In the genomic region with DNA sequence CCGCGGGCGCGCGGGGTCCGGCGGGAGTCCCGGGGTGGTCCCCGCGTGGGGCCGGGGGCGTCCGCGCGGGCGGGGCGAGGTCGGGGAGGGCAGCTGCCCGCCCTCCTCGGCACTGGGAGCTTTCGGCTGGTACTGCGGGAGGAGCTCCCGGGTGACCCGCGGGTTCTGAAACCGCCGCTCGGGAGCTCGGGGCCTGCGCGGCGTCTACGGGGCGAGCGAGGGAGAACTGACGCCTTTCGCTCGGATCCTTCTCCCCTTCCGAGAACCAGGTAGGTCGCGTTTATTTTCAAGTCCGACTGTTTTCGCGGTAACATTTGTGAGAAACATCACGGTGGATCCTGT, we compare ENCODE assay signal across 8 cellular contexts. TPM values are rescaled to one million over a fixed set of nuclear protein-coding genes. Genes with fewer than 3 reads are reported as not detected.
DNase-seq lines count a peak whose midpoint lies in the region; ATAC-seq, FAIRE-seq and TF ChIP-seq lines count a peak whose summit lies in the region.
"Not testable (repeated sequence)": the region's sequence is repeated elsewhere in the genome, so short reads cannot be mapped to it uniquely, and the experiment has no call there.

No MANE protein-coding gene starts in this region.

- intact Hi-C loops in left ventricle myocardium inferior (cut with micrococcal nuclease) = not testable (repeated sequence)
- intact Hi-C loops in natural killer cell (cut with micrococcal nuclease) = loop anchor here (10.0 kb wide), 1 partner anchor 67 kb away; no protein-coding TSS in a partner anchor

- ATAC-seq in GM21619 (IDR thresholded peaks at IDR 0.05; ENCODE audit: unreplicated experiment) = peak; percentile 39
- peak in 2 of 3 donors; percentile 42 to 58 for ATAC-seq in natural killer cell

- not testable (repeated sequence) for DNase-seq in AG09309 (ENCODE audit: low read depth); activated T-cell treated with anti-CD3 and anti-CD28 coated beads, Interleukin-2, amount 50 U/mL, for 24 hours; coronary artery (ENCODE audit: low spot score); left ventricle myocardium inferior; natural killer cell; small intestine
- DNase-seq in NCI-H2196 (lab: John Stamatoyannopoulos, UW; ENCODE audit: unreplicated experiment) = peak; percentile 46

- not testable (repeated sequence) for TF ChIP-seq CTCF in AG09309 (IDR thresholded peaks at IDR 0.05; ENCODE audit: control insufficient read depth, insufficient read depth, low read depth, low read length, missing control alignments); coronary artery (IDR thresholded peaks at IDR 0.05); left ventricle myocardium inferior (IDR thresholded peaks at IDR 0.05; ENCODE audit: borderline replicate concordance); natural killer cell (IDR thresholded peaks at IDR 0.05)

- H3K4me3 ChIP-seq in AG09309 (ENCODE audit: control insufficient read depth, low read depth, low read length) (peak overlapping the region; percentile 38), coronary artery (peak overlapping the region; percentile 72), left ventricle myocardium inferior (peak overlapping the region; percentile 70), small intestine (ENCODE audit: low read depth in 1 of 2, low read length in 2 of 2) (peak overlapping the region; percentile 30 to 64)

- not testable (repeated sequence) for H3K27me3 Mint-ChIP-seq in activated T-cell treated with anti-CD3 and anti-CD28 coated beads, Interleukin-2, amount 50 U/mL, for 24 hours; natural killer cell (ENCODE audit: low read depth in 2 of 2)

- H3K9me3 Mint-ChIP-seq in activated T-cell treated with anti-CD3 and anti-CD28 coated beads, Interleukin-2, amount 50 U/mL, for 24 hours; natural killer cell: not testable (repeated sequence)

- H3K36me3 ChIP-seq in left ventricle myocardium inferior; small intestine (ENCODE audit: control insufficient read depth in 2 of 2, insufficient read depth in 2 of 2, low read length in 2 of 2): not testable (repeated sequence)

- H3K27me3 ChIP-seq in left ventricle myocardium inferior (ENCODE audit: low read depth) = peaks cover 13% of the 10 kb centered on the region
- H3K27me3 ChIP-seq in small intestine (ENCODE audit: control insufficient read depth in 2 of 2, insufficient read depth in 2 of 2, low read length in 2 of 2) = not testable (repeated sequence)

- H3K4me1 ChIP-seq in left ventricle myocardium inferior; small intestine (ENCODE audit: control insufficient read depth in 2 of 2, insufficient read depth in 1 of 2, low read depth in 1 of 2, low read length in 1 of 2): not testable (repeated sequence)

- H3K36me3 Mint-ChIP-seq in activated T-cell treated with anti-CD3 and anti-CD28 coated beads, Interleukin-2, amount 50 U/mL, for 24 hours (ENCODE audit: low read depth); natural killer cell: not testable (repeated sequence)

- WGBS in small intestine, 3 donors = 2 to 3% (median 2%) methylated on average over 22 to 45 of the region's 45 CpGs

- H3K9me3 ChIP-seq in left ventricle myocardium inferior (replicated peaks) = peaks cover 19% of the 10 kb centered on the region
- H3K9me3 ChIP-seq in small intestine (ENCODE audit: control insufficient read depth, low read depth) = not testable (repeated sequence)

- H3K4me3 Mint-ChIP-seq in activated T-cell treated with anti-CD3 and anti-CD28 coated beads, Interleukin-2, amount 50 U/mL, for 24 hours = peak overlapping the region; percentile 77
- H3K4me3 Mint-ChIP-seq in natural killer cell = peak overlapping the region; percentile 81

- not testable (repeated sequence) for H3K27ac Mint-ChIP-seq in activated T-cell treated with anti-CD3 and anti-CD28 coated beads, Interleukin-2, amount 50 U/mL, for 24 hours; natural killer cell

- H3K4me1 Mint-ChIP-seq in activated T-cell treated with anti-CD3 and anti-CD28 coated beads, Interleukin-2, amount 50 U/mL, for 24 hours (ENCODE audit: low read depth) = peaks cover 11% of the 10 kb centered on the region
- H3K4me1 Mint-ChIP-seq in natural killer cell = not testable (repeated sequence)

- H3K27ac ChIP-seq in coronary artery; left ventricle myocardium inferior (replicated peaks); small intestine (ENCODE audit: low read depth in 1 of 2, low read length in 1 of 2): not testable (repeated sequence)

- not testable (repeated sequence) for FAIRE-seq in small intestine (lab: Jason Lieb, UNC)

RNA-seq across cellular contexts. Expression of gene ZNF778, which starts 30.2 kb away (rescaled TPM):
- total RNA-seq in left ventricle myocardium inferior (8.7 TPM), natural killer cell (10 to 100 TPM in 2 of 3 donors, 1 to 10 TPM in 1; 7.0 to 14.1 (median 11.8) TPM)
- 1 to 10 TPM in 2 of 3 donors, under 1 TPM in 1; 0.89 to 1.2 (median 1.1) TPM for polyA plus RNA-seq in small intestine

RNA-seq across cellular contexts. Expression of gene SLC22A31, which starts 47.4 kb away (rescaled TPM):
- total RNA-seq in left ventricle myocardium inferior (not detected), natural killer cell (under 1 TPM in 1 of 3 donors, not detected in 2; 0.75 TPM)
- 1 to 10 TPM in 2 of 3 donors, under 1 TPM in 1; 0.67 to 2.4 (median 1.2) TPM for polyA plus RNA-seq in small intestine
